20 cellular contexts compared by ENCODE assay signal in genomic region chr14:33855672-33856071, GRCh38.
DNase-seq lines count a peak whose midpoint lies in the region; ATAC-seq, FAIRE-seq and TF ChIP-seq lines count a peak whose summit lies in the region.
"Had no signal": no experiment of that assay in that cellular context is flagged by ENCODE, and none has a peak within 500 bp of the region (broad histone marks: within the 10 kb centered on the region; RNA-seq: fewer than 3 reads in every experiment).

No MANE protein-coding gene starts in this region.

- no peak overlapping the region for H3K18ac ChIP-seq in H1 (ENCODE audit: extremely low read depth, low read length)
- H3K18ac ChIP-seq in mesendoderm (ENCODE audit: low read length), result no peak overlapping the region

- H3K4me3 ChIP-seq in HepG2 (replicated peaks in 1 of 3; ENCODE audit: insufficient read depth in 1 of 3, low read depth in 2 of 3, low read length in 3 of 3), result no peak overlapping the region
- no peak overlapping the region for H3K4me3 ChIP-seq in right lobe of liver
- no peak overlapping the region for H3K4me3 ChIP-seq in H1 (ENCODE audit: extremely low read depth in 1 of 4, insufficient read depth in 2 of 4, low read depth in 3 of 4, low read length in 4 of 4)
- no peak overlapping the region for H3K4me3 ChIP-seq in mesendoderm (ENCODE audit: low read length)
- H3K4me3 ChIP-seq: BLaER1 treated with 17β-estradiol and CSF1 and Interleukin-3, amounts not matched to agents 10 nM and 100 nM; GM23248; K562 had no signal

- H3K36me3 ChIP-seq in HepG2 (replicated peaks in 1 of 2; ENCODE audit: control insufficient read depth in 1 of 2, insufficient read depth in 2 of 2, low read length in 2 of 2) (no peaks in the 10 kb centered on the region), right lobe of liver (no peaks in the 10 kb centered on the region), H1 (ENCODE audit: control insufficient read depth in 2 of 4, insufficient read depth in 4 of 4, low read length in 3 of 4) (no peaks in the 10 kb centered on the region), mesendoderm (ENCODE audit: control insufficient read depth, insufficient read depth, low read length) (no peaks in the 10 kb centered on the region)
- H3K36me3 ChIP-seq: BLaER1 treated with 17β-estradiol and CSF1 and Interleukin-3, amounts not matched to agents 10 nM and 100 nM had no signal

- H3K27ac ChIP-seq in HepG2 (ENCODE audit: extremely low read length, insufficient read depth, low read length) (no peak overlapping the region), right lobe of liver (no peak overlapping the region), H1 (ENCODE audit: low read depth, low read length) (no peak overlapping the region), mesendoderm (ENCODE audit: low read depth, low read length) (no peak overlapping the region)
- H3K27ac ChIP-seq: BLaER1 treated with 17β-estradiol and CSF1 and Interleukin-3, amounts not matched to agents 10 nM and 100 nM; GM23248; HL-60 had no signal

- H3K4ac ChIP-seq in H1 (replicated peaks; ENCODE audit: insufficient read length, low read depth, low read length), result no peak overlapping the region
- no peak overlapping the region for H3K4ac ChIP-seq in mesendoderm (ENCODE audit: low read depth, low read length)

- no peak overlapping the region for H3K14ac ChIP-seq in H1 (ENCODE audit: insufficient read length)

- TF ChIP-seq RAD21 in HepG2 (CRISPR knock-in tag; IDR thresholded peaks at IDR 0.05) (no peak), H1 (IDR thresholded peaks at IDR 0.05 in 1 of 2, conservative IDR thresholded peaks at IDR 0.05 in 1 of 2; ENCODE audit: low read depth in 2 of 2, low read length in 2 of 2) (no peak)

- H3K9ac ChIP-seq in HepG2 (ENCODE audit: insufficient read depth, low read depth, low read length) (no peak overlapping the region), H1 (replicated peaks in 1 of 4; ENCODE audit: extremely low read depth in 1 of 4, low read depth in 3 of 4, low read length in 3 of 4) (no peak overlapping the region), mesendoderm (ENCODE audit: low read length) (no peak overlapping the region)
- H3K9ac ChIP-seq: BLaER1 treated with 17β-estradiol and CSF1 and Interleukin-3, amounts not matched to agents 10 nM and 100 nM; GM23248 had no signal

- H3K4me2 ChIP-seq in HepG2 (ENCODE audit: low read depth, low read length) (no peak overlapping the region), H1 (ENCODE audit: insufficient read depth in 1 of 2, low read depth in 2 of 2, low read length in 2 of 2) (no peak overlapping the region), mesendoderm (ENCODE audit: low read length) (no peak overlapping the region)
- H3K4me2 ChIP-seq: BLaER1 treated with 17β-estradiol and CSF1 and Interleukin-3, amounts not matched to agents 10 nM and 100 nM had no signal

- H2BK15ac ChIP-seq in H1 (ENCODE audit: low read length), result no peak overlapping the region
- H2BK15ac ChIP-seq in mesendoderm (replicated peaks; ENCODE audit: low read depth), result no peak overlapping the region

- H3K9me3 ChIP-seq in HepG2 (ENCODE audit: low read length) (no peaks in the 10 kb centered on the region), right lobe of liver (no peaks in the 10 kb centered on the region), H1 (ENCODE audit: insufficient read depth in 2 of 2, low read depth in 1 of 2, low read length in 1 of 2) (no peaks in the 10 kb centered on the region)
- H3K9me3 ChIP-seq: BLaER1 treated with 17β-estradiol and CSF1 and Interleukin-3, amounts not matched to agents 10 nM and 100 nM had no signal

- ATAC-seq in HepG2 (no peak), right lobe of liver (no peak), SK-N-SH treated with all-trans-retinoic acid at 6 μM for 48 hours (no peak)
- ATAC-seq: CD8-positive, alpha-beta T cell; K562 had no signal

- TF ChIP-seq EP300 in HepG2 (IDR thresholded peaks at IDR 0.05; ENCODE audit: low read depth in 2 of 2, low read length in 2 of 2) (no peak), HepG2 (CRISPR knock-in tag; IDR thresholded peaks at IDR 0.05; ENCODE audit: borderline replicate concordance) (no peak), H1 (IDR thresholded peaks at IDR 0.05; ENCODE audit: borderline replicate concordance in 1 of 2, low read depth in 2 of 2, low read length in 2 of 2) (no peak)

- H3K56ac ChIP-seq in H1 (replicated peaks; ENCODE audit: insufficient read length, low read depth, low read length) (no peak overlapping the region), mesendoderm (ENCODE audit: low read length) (no peak overlapping the region)

- H3K79me1 ChIP-seq in H1 (ENCODE audit: low read depth, low read length) (no peaks in the 10 kb centered on the region), mesendoderm (ENCODE audit: low read length) (no peaks in the 10 kb centered on the region)

- H4K5ac ChIP-seq in H1 (ENCODE audit: insufficient read length, low read depth, low read length) (no peak overlapping the region), mesendoderm (ENCODE audit: low read length) (no peak overlapping the region)

- H4K91ac ChIP-seq in H1 (replicated peaks; ENCODE audit: insufficient read length, low read length), result no peak overlapping the region

- TF ChIP-seq CTCF in HepG2 (CRISPR knock-in tag; IDR thresholded peaks at IDR 0.05), result no peak
- TF ChIP-seq CTCF in right lobe of liver (IDR thresholded peaks at IDR 0.05), result no peak
- no peak for TF ChIP-seq CTCF in H1 (IDR thresholded peaks at IDR 0.05; ENCODE audit: control extremely low read depth in 1 of 3, insufficient read depth in 1 of 3, low read depth in 1 of 3, low read length in 3 of 3)

- WGBS in HepG2 (ENCODE audit: low lambda C conversion rate), result 61% methylated on average over 3 of the region's 3 CpGs
- 68% methylated on average over 3 of the region's 3 CpGs for WGBS in right lobe of liver (ENCODE audit: insufficient coverage, low coverage, low lambda C conversion rate, missing lambda C conversion rate)
- WGBS in H1 (ENCODE audit: extremely low coverage in 1 of 2, insufficient coverage in 1 of 2, insufficient read length in 1 of 2, insufficient replicate concordance in 2 of 2, low coverage in 1 of 2, low lambda C conversion rate in 2 of 2, missing lambda C conversion rate in 1 of 2), 2 experiments, result 87% methylated on average over 3 of the region's 3 CpGs; no CpG with 5 or more reads in 1 of the 2 experiments
- no CpG with 5 or more reads among the region's 3 CpGs for WGBS in mesendoderm (ENCODE audit: extremely low coverage, insufficient coverage, low lambda C conversion rate)

- intact Hi-C loops in HepG2 (cut with micrococcal nuclease; ENCODE audit: unreplicated experiment), result no loop called here
- intact Hi-C loops in right lobe of liver (cut with DNase I), result no loop called here

- BruUV-seq in HepG2 (replicated peaks; lab: Mats Ljungman, UMichigan), result no TSS peak

- POLR2A ChIA-PET in HepG2 (lab: Yijun Ruan, JAX) (no interaction called here), H1 (lab: Charles Lee; ENCODE audit: partially characterized antibody) (no interaction called here), HEK293T (lab: Yijun Ruan, JAX) (no interaction called here)

- no peak overlapping the region for H2BK120ac ChIP-seq in H1 (replicated peaks; ENCODE audit: low read depth, low read length)
- H2BK120ac ChIP-seq in mesendoderm (ENCODE audit: low read depth, low read length), result no peak overlapping the region

- no peak for TF ChIP-seq POLR2A in HepG2 (IDR thresholded peaks at IDR 0.05; ENCODE audit: insufficient read depth in 1 of 2, low read depth in 2 of 2, low read length in 2 of 2)
- no peak for TF ChIP-seq POLR2A in right lobe of liver (IDR thresholded peaks at IDR 0.05)
- no peak for TF ChIP-seq POLR2A in H1 (IDR thresholded peaks at IDR 0.05; ENCODE audit: control extremely low read depth in 1 of 2, low read depth in 2 of 2, low read length in 2 of 2)

- H2BK12ac ChIP-seq in H1 (ENCODE audit: low read depth, low read length), result no peak overlapping the region

- CTCF ChIA-PET in HepG2 (lab: Yijun Ruan, JAX; ENCODE audit: low intra/inter-chr PET ratio, low total read pairs) (interaction anchor here (1.3 kb wide), 1 partner anchor 372 kb away, joined by 3 read pairs; no protein-coding TSS in a partner anchor), H1 (lab: Charles Lee; ENCODE audit: partially characterized antibody) (interaction anchor here (1.1 to 1.3 kb wide), 2 partner anchors 14 to 15 kb away, joined by 3 to 5 read pairs; no protein-coding TSS in a partner anchor), HEK293T (lab: Yijun Ruan, JAX) (no interaction called here)

- H2AK5ac ChIP-seq in H1 (ENCODE audit: low read depth, low read length), result no peak overlapping the region
- no peak overlapping the region for H2AK5ac ChIP-seq in mesendoderm (ENCODE audit: low read length)

- no peaks in the 10 kb centered on the region; the same call in 1 of the 2 replicates for H3K23me2 ChIP-seq in H1 (ENCODE audit: low read depth, low read length)

- in situ Hi-C loops in HepG2 (cut with HindIII; ENCODE audit: extremely low pct_ligation_motif_present, low pct_unique_long_range_greater_than_20kb), result no loop called here

- FAIRE-seq in HepG2 (lab: Jason Lieb, UNC) (no peak), H1 (lab: Jason Lieb, UNC) (no peak)
- FAIRE-seq: GM19239, K562 had no signal

- DNase-seq in HepG2 (ENCODE audit: low spot score), result no peak
- DNase-seq in right lobe of liver, result no peak
- peak; percentile 68 for DNase-seq in NCI-H82 (lab: John Stamatoyannopoulos, UW)
- DNase-seq in H1 (ENCODE audit: low read depth in 1 of 2, low spot score in 2 of 2), result no peak
- DNase-seq in mesendoderm, result peak; percentile 73
- DNase-seq in hippocampal formation (lab: John Stamatoyannopoulos, UW), result no peak
- DNase-seq in HEK293T (ENCODE audit: extremely low spot score), result no peak
- DNase-seq: 8988T; Calu3; CD8-positive, alpha-beta T cell; DMS79 treated with DMSO at 0.1 percent for 48 hours; GF-D8; GM23248; H7; IMR-90 had no signal

- no peak overlapping the region for H2AFZ ChIP-seq in HepG2 (ENCODE audit: low read length)
- no peak overlapping the region for H2AFZ ChIP-seq in H1 (ENCODE audit: low read length)
- H2AFZ ChIP-seq: GM23248 had no signal

- H3K27me3 ChIP-seq in HepG2 (ENCODE audit: control insufficient read depth in 1 of 2, insufficient read depth in 2 of 2, low read length in 2 of 2) (peaks cover 1 to 14% of the 10 kb centered on the region in 2 experiments; a peak in 1 of 5 replicates), right lobe of liver (no peaks in the 10 kb centered on the region), H1 (replicated peaks in 1 of 4; ENCODE audit: control insufficient read depth in 3 of 4, extremely low read depth in 1 of 4, insufficient read depth in 3 of 4, low read length in 3 of 4) (no peaks in the 10 kb centered on the region), mesendoderm (ENCODE audit: insufficient read depth, low read length, poor library complexity) (no peaks in the 10 kb centered on the region)
- H3K27me3 ChIP-seq: BLaER1 treated with 17β-estradiol and CSF1 and Interleukin-3, amounts not matched to agents 10 nM and 100 nM had no signal

- H3K4me1 ChIP-seq in HepG2 (ENCODE audit: insufficient read depth, low read length), result peaks cover 3% of the 10 kb centered on the region; the same call in 1 of the 2 replicates
- no peaks in the 10 kb centered on the region for H3K4me1 ChIP-seq in right lobe of liver
- H3K4me1 ChIP-seq in H1 (replicated peaks in 1 of 4; ENCODE audit: control insufficient read depth in 3 of 4, insufficient read depth in 4 of 4, low read length in 3 of 4), result peaks cover 0 to 10% (median 5%) of the 10 kb centered on the region in 4 experiments; a peak in 4 of 7 replicates
- H3K4me1 ChIP-seq in mesendoderm (ENCODE audit: control insufficient read depth, low read depth, low read length), result peaks cover 6% of the 10 kb centered on the region
- H3K4me1 ChIP-seq: BLaER1 treated with 17β-estradiol and CSF1 and Interleukin-3, amounts not matched to agents 10 nM and 100 nM had no signal

- H3K79me2 ChIP-seq in HepG2 (ENCODE audit: insufficient read depth, low read length) (no peaks in the 10 kb centered on the region), H1 (ENCODE audit: control insufficient read depth in 1 of 2, insufficient read depth in 2 of 2, low read length in 2 of 2) (no peaks in the 10 kb centered on the region), mesendoderm (ENCODE audit: control insufficient read depth, insufficient read depth, low read length) (no peaks in the 10 kb centered on the region)

- H3K23ac ChIP-seq in H1 (ENCODE audit: insufficient read length) (no peak overlapping the region), mesendoderm (ENCODE audit: low read length) (no peak overlapping the region)

- H4K20me1 ChIP-seq in HepG2 (ENCODE audit: insufficient read depth, low read length), result no peaks in the 10 kb centered on the region
- no peaks in the 10 kb centered on the region for H4K20me1 ChIP-seq in H1 (replicated peaks in 1 of 2; ENCODE audit: control insufficient read depth in 1 of 2, insufficient read depth in 2 of 2, low read length in 2 of 2)
- H4K20me1 ChIP-seq: BLaER1 treated with 17β-estradiol and CSF1 and Interleukin-3, amounts not matched to agents 10 nM and 100 nM had no signal

- H2BK5ac ChIP-seq in H1 (ENCODE audit: low read depth, low read length) (no peak overlapping the region), mesendoderm (ENCODE audit: low read length) (no peak overlapping the region)

- no peak overlapping the region for H2BK20ac ChIP-seq in H1 (ENCODE audit: low read length)

- H4K8ac ChIP-seq in H1 (ENCODE audit: extremely low read depth, insufficient read depth, low read length), result no peak overlapping the region
- no peak overlapping the region for H4K8ac ChIP-seq in mesendoderm (ENCODE audit: low read depth, low read length)

Comparison
In these comparisons a context has a peak if more than half of its experiments do, and no peak if none do; other contexts are left out.
1. DNase-seq: peak in NCI-H82 (single experiment) and mesendoderm (single experiment); none in HepG2 (single experiment), right lobe of liver (0 of 3), H1 (0 of 2), hippocampal formation (0 of 2) and HEK293T (single experiment).
2. Of the 41 proteins assayed by ChIP-seq in both HepG2 and H1: peak only in HepG2: none; only in H1: none; in both: SRF; in neither: 40.